10 cellular contexts compared by ENCODE assay signal in genomic region chr12:91361864-91362263, GRCh38.
A peak's percentile ranks its signal among the peaks of the same experiment; 100 is the strongest.
DNase-seq lines count a peak whose midpoint lies in the region; ATAC-seq and TF ChIP-seq lines count a peak whose summit lies in the region.
"Had no signal": no experiment of that assay in that cellular context is flagged by ENCODE, and none has a peak within 500 bp of the region (broad histone marks: within the 10 kb centered on the region; RNA-seq: fewer than 3 reads in every experiment).

No MANE protein-coding gene starts in this region.

- H3K36me3 ChIP-seq in DND-41 (ENCODE audit: insufficient read depth, low read length): no peaks in the 10 kb centered on the region
- H3K36me3 ChIP-seq in PC-3 (ENCODE audit: low read depth, low read length): no peaks in the 10 kb centered on the region
- H3K36me3 ChIP-seq in ovary: no peaks in the 10 kb centered on the region
- H3K36me3 ChIP-seq: neutrophil had no signal

- H3K27me3 ChIP-seq in DND-41 (ENCODE audit: insufficient read depth, low read length, poor library complexity) (no peaks in the 10 kb centered on the region), PC-3 (ENCODE audit: low read length) (no peaks in the 10 kb centered on the region), ovary (no peaks in the 10 kb centered on the region)
- H3K27me3 ChIP-seq: neutrophil had no signal

- H3K4me1 ChIP-seq in DND-41 (ENCODE audit: insufficient read depth, low read length): 0 out of 2 replicates have a peak, but pooled peaks cover 5% of the 10 kb centered on the region
- no peaks in the 10 kb centered on the region for H3K4me1 ChIP-seq in PC-3 (ENCODE audit: insufficient read depth, low read length)
- H3K4me1 ChIP-seq in ovary (ENCODE audit: insufficient read depth): no peaks in the 10 kb centered on the region

- DNase-seq in DND-41 (no peak), PC-3 (peak; percentile 73), epithelial cell of esophagus (ENCODE audit: low read depth) (peak; percentile 54), ovary (no peak), AG08396 (ENCODE audit: low spot score) (no peak), activated T-cell treated with anti-CD3 and anti-CD28 coated beads for 4 hours (no peak)
- DNase-seq in activated effector memory CD4-positive, alpha-beta T cell treated with Interleukin-2 at 50 U/mL for 16 hours: no peak
- DNase-seq: T-cell had no signal

- H3K9me3 ChIP-seq in DND-41 (ENCODE audit: insufficient read depth, low read length, severe bottlenecking) (no peaks in the 10 kb centered on the region), PC-3 (ENCODE audit: low read length) (no peaks in the 10 kb centered on the region), ovary (no peaks in the 10 kb centered on the region)
- H3K9me3 ChIP-seq: neutrophil had no signal

- peak; percentile 69 for TF ChIP-seq CTCF in DND-41 (IDR thresholded peaks at IDR 0.05; ENCODE audit: borderline replicate concordance, extremely low read depth, low read length, poor library complexity, severe bottlenecking)
- TF ChIP-seq CTCF in PC-3 (conservative IDR thresholded peaks at IDR 0.05; ENCODE audit: low read depth, low read length): peak; percentile 73
- peak; percentile 50 for TF ChIP-seq CTCF in epithelial cell of esophagus (IDR thresholded peaks at IDR 0.05; ENCODE audit: insufficient read depth, low read depth, low read length, missing control alignments)
- peak in 2 of 3 donors; percentile 45 to 64 for TF ChIP-seq CTCF in ovary (IDR thresholded peaks at IDR 0.05)

- H3K79me2 ChIP-seq in DND-41 (ENCODE audit: insufficient read depth, low read length) (no peaks in the 10 kb centered on the region), PC-3 (ENCODE audit: low read length) (no peaks in the 10 kb centered on the region)

- H3K9ac ChIP-seq in DND-41 (ENCODE audit: low read depth, low read length) (no peak overlapping the region), PC-3 (ENCODE audit: low read length) (no peak overlapping the region)

- H3K4me2 ChIP-seq in DND-41 (ENCODE audit: insufficient read depth, low read length): no peak overlapping the region; the same call in 1 of the 2 replicates
- no peak overlapping the region for H3K4me2 ChIP-seq in PC-3 (ENCODE audit: low read length)

- BruUV-seq in PC-3 (replicated peaks; lab: Mats Ljungman, UMichigan): no TSS peak

- no peak for TF ChIP-seq EP300 in ovary (IDR thresholded peaks at IDR 0.05)

- TF ChIP-seq POLR2A in ovary (IDR thresholded peaks at IDR 0.05): no peak

- POLR2A ChIA-PET in PC-3 (lab: Charles Lee; ENCODE audit: unreplicated experiment): no interaction called here

- H2AFZ ChIP-seq in DND-41 (ENCODE audit: low read depth, low read length) (peak overlapping the region; percentile 1; the same call in 1 of the 2 replicates), PC-3 (ENCODE audit: low read length) (no peak overlapping the region)

- H3K4me3 ChIP-seq in DND-41 (ENCODE audit: low read depth in 1 of 2, low read length in 2 of 2) (no peak overlapping the region), PC-3 (ENCODE audit: low read length) (no peak overlapping the region), epithelial cell of esophagus (ENCODE audit: low read length) (no peak overlapping the region), ovary (no peak overlapping the region)

- WGBS in ovary, 3 donors: 20 to 26% (median 21%) methylated on average over 5 of the region's 5 CpGs

- H3F3A ChIP-seq in PC-3 (ENCODE audit: low read length, unreplicated experiment): no peaks in the 10 kb centered on the region

- no peaks in the 10 kb centered on the region for H3K9me2 ChIP-seq in PC-3 (replicated peaks; ENCODE audit: low read length)

- CTCF ChIA-PET in PC-3 (lab: Charles Lee): interaction anchor here (1.0 kb wide), 1 partner anchor 1287 kb away, joined by 3 read pairs; no protein-coding TSS in a partner anchor

- ATAC-seq in DND-41 (ENCODE audit: insufficient read depth, low read depth): peak; percentile 67; the same call in 2 of the 3 replicates
- ATAC-seq in HG03342 (IDR thresholded peaks at IDR 0.05; ENCODE audit: unreplicated experiment): peak; percentile 52
- no peak for ATAC-seq in PC-3

- intact Hi-C loops in PC-3 (cut with micrococcal nuclease): loop anchor here (1.0 to 10.0 kb wide), 3 partner anchors 1208 to 1289 kb away; no protein-coding TSS in a partner anchor
- intact Hi-C loops in ovary (cut with DNase I): no loop called here

- H3K27ac ChIP-seq in DND-41 (ENCODE audit: low read length): no peak overlapping the region
- no peak overlapping the region for H3K27ac ChIP-seq in PC-3 (ENCODE audit: low read length)
- H3K27ac ChIP-seq in ovary: no peak overlapping the region
- H3K27ac ChIP-seq: neutrophil had no signal

- no peaks in the 10 kb centered on the region for H4K20me1 ChIP-seq in DND-41 (ENCODE audit: insufficient read depth, low read length)
- H4K20me1 ChIP-seq in PC-3 (ENCODE audit: low read length): no peaks in the 10 kb centered on the region

Comparison
In these comparisons a context has a peak if more than half of its experiments do, and no peak if none do; other contexts are left out.
1. DNase-seq: peak in PC-3 (single experiment) and epithelial cell of esophagus (single experiment); none in DND-41 (single experiment), ovary (0 of 5), activated effector memory CD4-positive, alpha-beta T cell treated with Interleukin-2 at 50 U/mL for 16 hours (single experiment), AG08396 (single experiment) and activated T-cell treated with anti-CD3 and anti-CD28 coated beads for 4 hours (single experiment).
2. Peak in every context shown above with its lines, with median percentiles within 50 percentile points of each other: CTCF ChIP-seq.